1 cellular context compared by ENCODE assay signal in the genomic region with DNA sequence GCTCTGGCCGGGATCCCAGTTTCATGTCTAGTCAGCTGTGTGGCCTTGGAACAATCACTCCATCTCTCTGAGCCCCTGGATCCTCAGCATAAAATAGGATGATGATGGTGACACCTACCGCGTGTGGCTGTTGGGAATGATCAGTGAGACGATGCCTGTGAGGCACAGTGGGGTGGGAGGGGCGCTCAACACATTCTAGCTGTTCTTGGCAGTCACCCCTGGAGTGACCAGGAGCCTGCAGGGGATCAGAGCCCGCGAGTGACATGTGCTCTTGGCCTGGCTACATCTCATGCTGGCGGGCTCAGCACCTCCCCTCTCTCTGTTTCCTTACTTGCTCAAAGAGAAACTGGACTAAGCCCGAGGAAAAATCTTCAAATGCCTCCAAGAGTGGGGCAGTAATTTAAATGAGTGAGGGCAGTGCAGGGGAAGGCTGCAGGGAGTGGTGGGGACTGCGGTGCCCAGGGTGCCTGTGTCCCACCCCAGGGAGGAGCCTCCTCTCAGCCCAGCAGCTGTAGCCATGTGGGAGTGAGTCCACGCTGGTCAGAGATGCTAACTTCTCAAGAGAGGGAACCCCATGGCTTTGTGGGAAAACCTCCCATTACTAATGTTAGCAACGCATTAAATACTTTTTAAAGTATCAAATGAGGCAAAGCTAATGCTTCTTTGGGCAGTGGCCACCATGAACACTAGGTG.
TF ChIP-seq lines count a peak whose summit lies in the region.

No MANE protein-coding gene starts in this region.

TF ChIP-seq in GM23338, 12 proteins besides CTCF, POLR2A, EP300 and RAD21:
- TF ChIP-seq, protein P1, sequence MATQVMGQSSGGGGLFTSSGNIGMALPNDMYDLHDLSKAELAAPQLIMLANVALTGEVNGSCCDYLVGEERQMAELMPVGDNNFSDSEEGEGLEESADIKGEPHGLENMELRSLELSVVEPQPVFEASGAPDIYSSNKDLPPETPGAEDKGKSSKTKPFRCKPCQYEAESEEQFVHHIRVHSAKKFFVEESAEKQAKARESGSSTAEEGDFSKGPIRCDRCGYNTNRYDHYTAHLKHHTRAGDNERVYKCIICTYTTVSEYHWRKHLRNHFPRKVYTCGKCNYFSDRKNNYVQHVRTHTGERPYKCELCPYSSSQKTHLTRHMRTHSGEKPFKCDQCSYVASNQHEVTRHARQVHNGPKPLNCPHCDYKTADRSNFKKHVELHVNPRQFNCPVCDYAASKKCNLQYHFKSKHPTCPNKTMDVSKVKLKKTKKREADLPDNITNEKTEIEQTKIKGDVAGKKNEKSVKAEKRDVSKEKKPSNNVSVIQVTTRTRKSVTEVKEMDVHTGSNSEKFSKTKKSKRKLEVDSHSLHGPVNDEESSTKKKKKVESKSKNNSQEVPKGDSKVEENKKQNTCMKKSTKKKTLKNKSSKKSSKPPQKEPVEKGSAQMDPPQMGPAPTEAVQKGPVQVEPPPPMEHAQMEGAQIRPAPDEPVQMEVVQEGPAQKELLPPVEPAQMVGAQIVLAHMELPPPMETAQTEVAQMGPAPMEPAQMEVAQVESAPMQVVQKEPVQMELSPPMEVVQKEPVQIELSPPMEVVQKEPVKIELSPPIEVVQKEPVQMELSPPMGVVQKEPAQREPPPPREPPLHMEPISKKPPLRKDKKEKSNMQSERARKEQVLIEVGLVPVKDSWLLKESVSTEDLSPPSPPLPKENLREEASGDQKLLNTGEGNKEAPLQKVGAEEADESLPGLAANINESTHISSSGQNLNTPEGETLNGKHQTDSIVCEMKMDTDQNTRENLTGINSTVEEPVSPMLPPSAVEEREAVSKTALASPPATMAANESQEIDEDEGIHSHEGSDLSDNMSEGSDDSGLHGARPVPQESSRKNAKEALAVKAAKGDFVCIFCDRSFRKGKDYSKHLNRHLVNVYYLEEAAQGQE (IDR thresholded peaks at IDR 0.05; ENCODE audit: unreplicated experiment), result no peak
- TF ChIP-seq JUNB (IDR thresholded peaks at IDR 0.05; ENCODE audit: unreplicated experiment) (no peak), POLR2AphosphoS5 (IDR thresholded peaks at IDR 0.05; ENCODE audit: low read depth) (no peak)
